9 cellular contexts compared by ENCODE assay signal in genomic region chr5:131536211-131536826, GRCh38.
DNase-seq lines count a peak whose midpoint lies in the region; ATAC-seq and TF ChIP-seq lines count a peak whose summit lies in the region.
"Had no signal": no experiment of that assay in that cellular context is flagged by ENCODE, and none has a peak within 500 bp of the region (broad histone marks: within the 10 kb centered on the region; RNA-seq: fewer than 3 reads in every experiment).

No MANE protein-coding gene starts in this region.

- H3K4me3 ChIP-seq in left ventricle myocardium inferior = no peak overlapping the region
- H3K4me3 ChIP-seq: right lobe of liver had no signal

- DNase-seq in Right ventricle myocardium inferior (ENCODE audit: missing footprints) (no peak), left ventricle myocardium inferior (no peak), NCI-H2171 treated with DMSO at 0.1 percent for 48 hours (lab: John Stamatoyannopoulos, UW) (peak; percentile 89), cerebellar cortex (ENCODE audit: low spot score) (peak; percentile 67), NCI-H526 (lab: John Stamatoyannopoulos, UW) (no peak)
- DNase-seq in stimulated activated naive CD8-positive, alpha-beta T cell treated with anti-CD3 and anti-CD28 coated beads, Interleukin-15, Interleukin-2, amounts not matched to agents 100 U/mL and 50 U/mL, for 24 hours = no peak
- no peak for DNase-seq in NK-92 treated with Interleukin-12 subunit alpha and Interleukin-12 subunit beta, amount 100 ng/mL, for 24 hours (lab: John Stamatoyannopoulos, UW)
- DNase-seq: right lobe of liver had no signal

- H3K9me3 ChIP-seq in left ventricle myocardium inferior (replicated peaks) = no peaks in the 10 kb centered on the region
- H3K9me3 ChIP-seq: right lobe of liver had no signal

- H3K36me3 ChIP-seq in left ventricle myocardium inferior = no peaks in the 10 kb centered on the region
- H3K36me3 ChIP-seq: right lobe of liver had no signal

- peaks cover 39% of the 10 kb centered on the region for H3K4me1 ChIP-seq in left ventricle myocardium inferior

- ATAC-seq in Right ventricle myocardium inferior (peak; percentile 63), HG02884 (IDR thresholded peaks at IDR 0.05; ENCODE audit: unreplicated experiment) (peak; percentile 94)
- ATAC-seq in stimulated activated naive CD8-positive, alpha-beta T cell treated with anti-CD3 and anti-CD28 coated beads, Interleukin-15, Interleukin-2, amounts not matched to agents 100 U/mL and 50 U/mL, for 24 hours = peak; percentile 65

- intact Hi-C loops in Right ventricle myocardium inferior (cut with DNase I) (no loop called here), left ventricle myocardium inferior (cut with micrococcal nuclease) (no loop called here)

- H3K27ac ChIP-seq in left ventricle myocardium inferior (replicated peaks) = no peak overlapping the region
- H3K27ac ChIP-seq: right lobe of liver had no signal

- H3K27me3 ChIP-seq in left ventricle myocardium inferior (ENCODE audit: low read depth) = no peaks in the 10 kb centered on the region
- H3K27me3 ChIP-seq: right lobe of liver had no signal

- TF ChIP-seq CTCF in left ventricle myocardium inferior (IDR thresholded peaks at IDR 0.05; ENCODE audit: borderline replicate concordance) = no peak

Comparison
In these comparisons a context has a peak if more than half of its experiments do, and no peak if none do; other contexts are left out.
1. DNase-seq: peak in NCI-H2171 treated with DMSO at 0.1 percent for 48 hours (single experiment) and cerebellar cortex (single experiment); none in Right ventricle myocardium inferior (single experiment), left ventricle myocardium inferior (single experiment), stimulated activated naive CD8-positive, alpha-beta T cell treated with anti-CD3 and anti-CD28 coated beads, Interleukin-15, Interleukin-2, amounts not matched to agents 100 U/mL and 50 U/mL, for 24 hours (single experiment), NK-92 treated with Interleukin-12 subunit alpha and Interleukin-12 subunit beta, amount 100 ng/mL, for 24 hours (single experiment) and NCI-H526 (0 of 2).
2. Peak in every context shown above with its lines, with median percentiles within 50 percentile points of each other: ATAC-seq.